ENCODE assay signal across 24 cellular contexts in genomic region chr11:79794484-79795393, GRCh38.
DNase-seq lines count a peak whose midpoint lies in the region; ATAC-seq, FAIRE-seq and TF ChIP-seq lines count a peak whose summit lies in the region.
"Had no signal": no experiment of that assay in that cellular context is flagged by ENCODE, and none has a peak within 500 bp of the region (broad histone marks: within the 10 kb centered on the region; RNA-seq: fewer than 3 reads in every experiment).

No MANE protein-coding gene starts in this region.

- no peaks in the 10 kb centered on the region for H3K4me1 Mint-ChIP-seq in WTC11
- no peaks in the 10 kb centered on the region for H3K4me1 Mint-ChIP-seq in activated CD4-positive, alpha-beta memory T cell treated with anti-CD3 and anti-CD28 coated beads, Interleukin-2, amount 10 ng/mL, durations not matched to agents 7 days and 5 days
- H3K4me1 Mint-ChIP-seq: activated CD4-positive, alpha-beta T cell treated with anti-CD3 and anti-CD28 coated beads, Interleukin-2, amount 10 ng/mL, durations not matched to agents 7 days and 5 days; B cell; naive B cell; T-cell had no signal

- H3K9me3 ChIP-seq in keratinocyte (ENCODE audit: control insufficient read depth, low read depth, low read length) (no peaks in the 10 kb centered on the region), upper lobe of right lung (no peaks in the 10 kb centered on the region)
- H3K9me3 ChIP-seq: esophagus squamous epithelium, HAP-1, MG63 had no signal

- DNase-seq in NCI-H1417 (lab: John Stamatoyannopoulos, UW) (peak in 2 of 3 experiments; percentile 59 to 87), NCI-H1417 treated with DMSO at 0.1 percent for 48 hours (lab: John Stamatoyannopoulos, UW) (no peak), WTC11 (ENCODE audit: low spot score) (no peak), keratinocyte (ENCODE audit: low read depth, low spot score) (no peak), upper lobe of right lung (no peak), hepatic stellate cell (ENCODE audit: low spot score) (no peak)
- DNase-seq in activated CD4-positive, alpha-beta memory T cell treated with anti-CD3 and anti-CD28 coated beads, Interleukin-2, amount 10 ng/mL, durations not matched to agents 7 days and 5 days, result no peak
- DNase-seq: 8988T; activated CD4-positive, alpha-beta T cell treated with anti-CD3 and anti-CD28 coated beads, Interleukin-2, amount 10 ng/mL, durations not matched to agents 7 days and 5 days; activated gamma-delta T cell treated with Interleukin-2 at 50 U/mL for 16 hours; amniotic stem cell; caudate nucleus; esophagus squamous epithelium; MG63; naive B cell; NCI-H2081 treated with DMSO at 0.1 percent for 48 hours; NCI-H526; SHP77 treated with DMSO at 0.1 percent for 48 hours; stimulated activated naive CD4-positive, alpha-beta T cell treated with Interleukin-2 at 50 U/mL for 16 hours; T-cell had no signal

- H3K36me3 ChIP-seq in keratinocyte (ENCODE audit: control insufficient read depth in 2 of 2, extremely low read depth in 1 of 2, insufficient read depth in 2 of 2, low read length in 2 of 2), result no peaks in the 10 kb centered on the region
- H3K36me3 ChIP-seq in upper lobe of right lung, result no peaks in the 10 kb centered on the region
- H3K36me3 ChIP-seq: esophagus squamous epithelium, HAP-1, MG63 had no signal

- H3K9ac ChIP-seq in keratinocyte (ENCODE audit: control insufficient read depth, extremely low read depth, insufficient read depth, low read length), result no peak overlapping the region

- H3K36me3 Mint-ChIP-seq in WTC11, result no peaks in the 10 kb centered on the region
- H3K36me3 Mint-ChIP-seq in activated CD4-positive, alpha-beta memory T cell treated with anti-CD3 and anti-CD28 coated beads, Interleukin-2, amount 10 ng/mL, durations not matched to agents 7 days and 5 days (ENCODE audit: low read depth), result no peaks in the 10 kb centered on the region
- H3K36me3 Mint-ChIP-seq: naive B cell, T-cell had no signal

- H3K4me2 ChIP-seq in keratinocyte (ENCODE audit: control insufficient read depth, extremely low read depth, insufficient read depth, low read depth, low read length), result peak overlapping the region; percentile 39

- peak; percentile 76 for FAIRE-seq in keratinocyte (lab: Jason Lieb, UNC)
- FAIRE-seq: GM19239 had no signal

- ATAC-seq in WTC11 (peak; percentile 32; the same call in 1 of the 2 replicates), upper lobe of right lung (peak; percentile 82), HG02852 (IDR thresholded peaks at IDR 0.05; ENCODE audit: unreplicated experiment) (no peak)
- ATAC-seq: T-cell had no signal

- H4K20me1 ChIP-seq in keratinocyte (ENCODE audit: control insufficient read depth, extremely low read depth, insufficient read depth, low read length), result no peaks in the 10 kb centered on the region

- no peaks in the 10 kb centered on the region for H3K9me3 Mint-ChIP-seq in WTC11
- H3K9me3 Mint-ChIP-seq in activated CD4-positive, alpha-beta memory T cell treated with anti-CD3 and anti-CD28 coated beads, Interleukin-2, amount 10 ng/mL, durations not matched to agents 7 days and 5 days, result peaks cover 6% of the 10 kb centered on the region
- H3K9me3 Mint-ChIP-seq: activated CD4-positive, alpha-beta T cell treated with anti-CD3 and anti-CD28 coated beads, Interleukin-2, amount 10 ng/mL, durations not matched to agents 7 days and 5 days had no signal

- H3K27me3 ChIP-seq in keratinocyte (ENCODE audit: control insufficient read depth, extremely low read depth, insufficient read depth, low read length), result no peaks in the 10 kb centered on the region
- no peaks in the 10 kb centered on the region for H3K27me3 ChIP-seq in upper lobe of right lung
- H3K27me3 ChIP-seq: esophagus squamous epithelium, MG63 had no signal

- H3K4me3 Mint-ChIP-seq in WTC11, result no peak overlapping the region
- no peak overlapping the region for H3K4me3 Mint-ChIP-seq in activated CD4-positive, alpha-beta memory T cell treated with anti-CD3 and anti-CD28 coated beads, Interleukin-2, amount 10 ng/mL, durations not matched to agents 7 days and 5 days
- H3K4me3 Mint-ChIP-seq: activated CD4-positive, alpha-beta T cell treated with anti-CD3 and anti-CD28 coated beads, Interleukin-2, amount 10 ng/mL, durations not matched to agents 7 days and 5 days; B cell; naive B cell; T-cell had no signal

- H3K79me2 ChIP-seq in keratinocyte (ENCODE audit: control insufficient read depth, insufficient read depth, low read length), result no peaks in the 10 kb centered on the region

- peak overlapping the region; percentile 80 for H2AFZ ChIP-seq in keratinocyte (ENCODE audit: control insufficient read depth, low read length)

- H3K27ac Mint-ChIP-seq in WTC11, result no peak overlapping the region
- no peak overlapping the region for H3K27ac Mint-ChIP-seq in activated CD4-positive, alpha-beta memory T cell treated with anti-CD3 and anti-CD28 coated beads, Interleukin-2, amount 10 ng/mL, durations not matched to agents 7 days and 5 days
- H3K27ac Mint-ChIP-seq: activated CD4-positive, alpha-beta T cell treated with anti-CD3 and anti-CD28 coated beads, Interleukin-2, amount 10 ng/mL, durations not matched to agents 7 days and 5 days; B cell; naive B cell; T-cell had no signal

- H3K4me3 ChIP-seq in keratinocyte (ENCODE audit: control insufficient read depth in 2 of 3, extremely low read depth in 1 of 3, insufficient read depth in 2 of 3, low read depth in 1 of 3, low read length in 3 of 3), result peak overlapping the region in 1 of 3 experiments; percentile 11
- H3K4me3 ChIP-seq in upper lobe of right lung, result no peak overlapping the region
- H3K4me3 ChIP-seq: esophagus squamous epithelium, HAP-1, MG63 had no signal

- no peaks in the 10 kb centered on the region for H3K9me1 ChIP-seq in keratinocyte (ENCODE audit: control insufficient read depth, extremely low read depth, insufficient read depth, low read length)

- CTCF ChIA-PET in WTC11 (lab: Charles Lee), result no interaction called here
- CTCF ChIA-PET in activated CD4-positive, alpha-beta memory T cell treated with anti-CD3 and anti-CD28 coated beads, Interleukin-2, amount 10 ng/mL, durations not matched to agents 7 days and 5 days (lab: Charles Lee), result no interaction called here

- POLR2A ChIA-PET in WTC11 (lab: Charles Lee), result interaction anchor here (0.6 kb wide), 1 partner anchor 1022 kb away, joined by 3 read pairs; no protein-coding TSS in a partner anchor
- POLR2A ChIA-PET in activated CD4-positive, alpha-beta memory T cell treated with anti-CD3 and anti-CD28 coated beads, Interleukin-2, amount 10 ng/mL, durations not matched to agents 7 days and 5 days (lab: Charles Lee), result no interaction called here

- H3K27ac ChIP-seq in keratinocyte (ENCODE audit: control insufficient read depth, insufficient read depth, low read length), result no peak overlapping the region
- H3K27ac ChIP-seq in upper lobe of right lung, result no peak overlapping the region

- peaks cover 16% of the 10 kb centered on the region for H3K4me1 ChIP-seq in keratinocyte (ENCODE audit: control insufficient read depth, extremely low read depth, insufficient read depth, low read length)
- H3K4me1 ChIP-seq in upper lobe of right lung, result no peaks in the 10 kb centered on the region
- H3K4me1 ChIP-seq: HAP-1 had no signal

- intact Hi-C loops in upper lobe of right lung (cut with DNase I), result no loop called here

- TF ChIP-seq CTCF in WTC11 (IDR thresholded peaks at IDR 0.05) (no peak), keratinocyte (optimal IDR thresholded peaks at IDR 0.05 in 1 of 3, IDR thresholded peaks at IDR 0.05 in 1 of 3, conservative IDR thresholded peaks at IDR 0.05 in 1 of 3; ENCODE audit: extremely low read depth in 1 of 3, insufficient read depth in 2 of 3, low read length in 3 of 3) (peak in 1 of 3 experiments; percentile 24), upper lobe of right lung (IDR thresholded peaks at IDR 0.05) (no peak)

- peaks cover 20% of the 10 kb centered on the region for H3K27me3 Mint-ChIP-seq in WTC11 (ENCODE audit: low read depth)
- no peaks in the 10 kb centered on the region for H3K27me3 Mint-ChIP-seq in activated CD4-positive, alpha-beta memory T cell treated with anti-CD3 and anti-CD28 coated beads, Interleukin-2, amount 10 ng/mL, durations not matched to agents 7 days and 5 days
- H3K27me3 Mint-ChIP-seq: activated CD4-positive, alpha-beta T cell treated with anti-CD3 and anti-CD28 coated beads, Interleukin-2, amount 10 ng/mL, durations not matched to agents 7 days and 5 days; B cell; naive B cell; T-cell had no signal

- dilution Hi-C loops in keratinocyte (cut with MboI; ENCODE audit: extremely low pct_ligation_motif_present, low sequenced_read_pairs), result no loop called here

TF ChIP-seq in WTC11, 78 proteins besides CTCF, POLR2A, EP300 and RAD21 (continues in another document):
- TF ChIP-seq TCF7 (CRISPR knock-in tag; IDR thresholded peaks at IDR 0.05; ENCODE audit: low read depth), result no peak
- no peak for TF ChIP-seq AR (CRISPR knock-in tag; IDR thresholded peaks at IDR 0.05)
- no peak for TF ChIP-seq RORB (CRISPR knock-in tag; IDR thresholded peaks at IDR 0.05)
- no peak for TF ChIP-seq IRF1 (CRISPR knock-in tag; IDR thresholded peaks at IDR 0.05)
- no peak for TF ChIP-seq JUN (CRISPR knock-in tag; IDR thresholded peaks at IDR 0.05)
- TF ChIP-seq CREB1 (CRISPR knock-in tag; IDR thresholded peaks at IDR 0.05), result no peak

Comparison
In these comparisons a context has a peak if more than half of its experiments do, and no peak if none do; other contexts are left out.
1. DNase-seq: peak in NCI-H1417 (2 of 3); none in NCI-H1417 treated with DMSO at 0.1 percent for 48 hours (single experiment), WTC11 (single experiment), keratinocyte (single experiment), upper lobe of right lung (single experiment), activated CD4-positive, alpha-beta memory T cell treated with anti-CD3 and anti-CD28 coated beads, Interleukin-2, amount 10 ng/mL, durations not matched to agents 7 days and 5 days (single experiment) and hepatic stellate cell (single experiment).